Comparison of ENCODE assay signal across 10 cellular contexts in genomic region chr22:30327864-30328345, GRCh38. TPM values are rescaled to one million over a fixed set of nuclear protein-coding genes. Genes with fewer than 3 reads are reported as not detected.
A peak's percentile ranks its signal among the peaks of the same experiment; 100 is the strongest.
DNase-seq lines count a peak whose midpoint lies in the region; ATAC-seq and TF ChIP-seq lines count a peak whose summit lies in the region.
"Had no signal": no experiment of that assay in that cellular context is flagged by ENCODE, and none has a peak within 500 bp of the region (broad histone marks: within the 10 kb centered on the region; RNA-seq: fewer than 3 reads in every experiment).

No MANE protein-coding gene starts in this region.

- no peaks in the 10 kb centered on the region for H3K9me3 Mint-ChIP-seq in activated T-cell treated with anti-CD3 and anti-CD28 coated beads, Interleukin-2, amount 50 U/mL, for 4 hours
- no peaks in the 10 kb centered on the region for H3K9me3 Mint-ChIP-seq in activated T-helper 1 cell treated with anti-CD3 and anti-CD28 coated beads, Interleukin-12 subunit alpha, Interleukin-12 subunit beta, Interleukin-2, Interleukin-4 antibody, amounts not matched to agents 30 ng/mL and 10 ng/mL and 1 ng/mL, durations not matched to agents 14 hours and 24 hours and 36 hours

- H3K27me3 ChIP-seq in kidney epithelial cell (ENCODE audit: control insufficient read depth, insufficient read depth, low read length) (no peaks in the 10 kb centered on the region), transverse colon (no peaks in the 10 kb centered on the region)

- no peaks in the 10 kb centered on the region for H3K9me3 ChIP-seq in transverse colon
- H3K9me3 ChIP-seq: HAP-1 had no signal

- no peaks in the 10 kb centered on the region for H3K27me3 Mint-ChIP-seq in activated T-cell treated with anti-CD3 and anti-CD28 coated beads, Interleukin-2, amount 50 U/mL, for 4 hours (ENCODE audit: low read depth)
- H3K27me3 Mint-ChIP-seq in activated T-helper 1 cell treated with anti-CD3 and anti-CD28 coated beads, Interleukin-12 subunit alpha, Interleukin-12 subunit beta, Interleukin-2, Interleukin-4 antibody, amounts not matched to agents 30 ng/mL and 10 ng/mL and 1 ng/mL, durations not matched to agents 14 hours and 24 hours and 36 hours (ENCODE audit: insufficient read depth): no peaks in the 10 kb centered on the region

- peaks cover 18% of the 10 kb centered on the region for H3K36me3 Mint-ChIP-seq in activated T-cell treated with anti-CD3 and anti-CD28 coated beads, Interleukin-2, amount 50 U/mL, for 4 hours (ENCODE audit: insufficient read depth)
- H3K36me3 Mint-ChIP-seq in activated T-helper 1 cell treated with anti-CD3 and anti-CD28 coated beads, Interleukin-12 subunit alpha, Interleukin-12 subunit beta, Interleukin-2, Interleukin-4 antibody, amounts not matched to agents 30 ng/mL and 10 ng/mL and 1 ng/mL, durations not matched to agents 14 hours and 24 hours and 36 hours (ENCODE audit: low read depth): peaks cover 23% of the 10 kb centered on the region

- H3K4me3 ChIP-seq in kidney epithelial cell (ENCODE audit: low read depth, low read length) (no peak overlapping the region), transverse colon (no peak overlapping the region)

- H3K4me1 Mint-ChIP-seq in activated T-cell treated with anti-CD3 and anti-CD28 coated beads, Interleukin-2, amount 50 U/mL, for 4 hours (ENCODE audit: low read depth): peaks cover 42% of the 10 kb centered on the region
- peaks cover 52% of the 10 kb centered on the region for H3K4me1 Mint-ChIP-seq in activated T-helper 1 cell treated with anti-CD3 and anti-CD28 coated beads, Interleukin-12 subunit alpha, Interleukin-12 subunit beta, Interleukin-2, Interleukin-4 antibody, amounts not matched to agents 30 ng/mL and 10 ng/mL and 1 ng/mL, durations not matched to agents 14 hours and 24 hours and 36 hours (ENCODE audit: low read depth)

- in situ Hi-C loops in transverse colon (cut with MboI; ENCODE audit: low pct_ligation_motif_present in 1 of 4, low pct_unique_long_range_greater_than_20kb in 1 of 4, low sequenced_read_pairs in 3 of 4): no loop called here

- no peak for DNase-seq in activated T-cell treated with anti-CD3 and anti-CD28 coated beads, Interleukin-2, amount 50 U/mL, for 4 hours
- DNase-seq in activated T-cell treated with anti-CD3 and anti-CD28 coated beads for 4 hours: no peak
- DNase-seq in activated T-helper 1 cell treated with anti-CD3 and anti-CD28 coated beads, Interleukin-12 subunit alpha, Interleukin-12 subunit beta, Interleukin-2, Interleukin-4 antibody, amounts not matched to agents 30 ng/mL and 10 ng/mL and 1 ng/mL, durations not matched to agents 14 hours and 24 hours and 36 hours (ENCODE audit: low spot score): no peak
- no peak for DNase-seq in kidney epithelial cell (ENCODE audit: low read depth)
- no peak for DNase-seq in transverse colon
- no peak for DNase-seq in GM20000 (ENCODE audit: low spot score)
- DNase-seq: NCI-H2107 had no signal

- intact Hi-C loops in activated T-helper 1 cell treated with anti-CD3 and anti-CD28 coated beads, Interleukin-12 subunit alpha, Interleukin-12 subunit beta, Interleukin-2, Interleukin-4 antibody, amounts not matched to agents 30 ng/mL and 10 ng/mL and 1 ng/mL, durations not matched to agents 14 hours and 24 hours and 36 hours (cut with micrococcal nuclease): loop anchor here (1.0 to 2.0 kb wide), 4 partner anchors 23 to 97 kb away; partner anchors contain the start of genes MTFP1, RNF215 and SF3A1
- intact Hi-C loops in transverse colon (cut with DNase I; ENCODE audit: low total_unique reads): loop anchor here (2.0 kb wide), 1 partner anchor 39 kb away; the partner anchor contains the start of gene CASTOR1

- H3K36me3 ChIP-seq in kidney epithelial cell (ENCODE audit: control insufficient read depth, insufficient read depth, low read length): no peaks in the 10 kb centered on the region
- H3K36me3 ChIP-seq in transverse colon: peaks cover 0 to 8% (median 0%) of the 10 kb centered on the region in 4 donors

- no peak for TF ChIP-seq EP300 in transverse colon (IDR thresholded peaks at IDR 0.05; ENCODE audit: low read depth)

- H3K27ac Mint-ChIP-seq in activated T-helper 1 cell treated with anti-CD3 and anti-CD28 coated beads, Interleukin-12 subunit alpha, Interleukin-12 subunit beta, Interleukin-2, Interleukin-4 antibody, amounts not matched to agents 30 ng/mL and 10 ng/mL and 1 ng/mL, durations not matched to agents 14 hours and 24 hours and 36 hours: peak overlapping the region; percentile 60

- 51 to 60% methylated on average over 4 to 5 of the region's 5 CpGs for WGBS in transverse colon (ENCODE audit: low coverage in 1 of 2), 2 donors

- ATAC-seq in activated T-cell treated with anti-CD3 and anti-CD28 coated beads, Interleukin-2, amount 50 U/mL, for 4 hours: no peak
- no peak for ATAC-seq in HG02763 (IDR thresholded peaks at IDR 0.05; ENCODE audit: unreplicated experiment)
- ATAC-seq in HG03342 (IDR thresholded peaks at IDR 0.05; ENCODE audit: unreplicated experiment): no peak

- peak overlapping the region; percentile 86 to 96 (median 90) for H3K27ac ChIP-seq in transverse colon

- no peak for TF ChIP-seq POLR2A in transverse colon (IDR thresholded peaks at IDR 0.05)

- peaks cover 20 to 47% (median 41%) of the 10 kb centered on the region in 4 donors for H3K4me1 ChIP-seq in transverse colon

- peak overlapping the region; percentile 73 for H3K4me3 Mint-ChIP-seq in activated T-cell treated with anti-CD3 and anti-CD28 coated beads, Interleukin-2, amount 50 U/mL, for 4 hours
- peak overlapping the region; percentile 80 for H3K4me3 Mint-ChIP-seq in activated T-helper 1 cell treated with anti-CD3 and anti-CD28 coated beads, Interleukin-12 subunit alpha, Interleukin-12 subunit beta, Interleukin-2, Interleukin-4 antibody, amounts not matched to agents 30 ng/mL and 10 ng/mL and 1 ng/mL, durations not matched to agents 14 hours and 24 hours and 36 hours

- TF ChIP-seq CTCF in kidney epithelial cell (IDR thresholded peaks at IDR 0.05; ENCODE audit: insufficient read depth, low read length, poor library complexity, severe bottlenecking): peak; percentile 21
- TF ChIP-seq CTCF in transverse colon (IDR thresholded peaks at IDR 0.05): no peak
- TF ChIP-seq CTCF in GM20000 (IDR thresholded peaks at IDR 0.05; ENCODE audit: extremely low read depth, missing control alignments): no peak

RNA-seq across cellular contexts. Expression of gene TBC1D10A, which starts 1.2 kb away (rescaled TPM):
- total RNA-seq in activated T-cell treated with anti-CD3 and anti-CD28 coated beads, Interleukin-2, amount 50 U/mL, for 4 hours: 10 to 100 TPM; 12.6 to 16.4 (median 14.0) TPM
- total RNA-seq in activated T-helper 1 cell treated with anti-CD3 and anti-CD28 coated beads, Interleukin-12 subunit alpha, Interleukin-12 subunit beta, Interleukin-2, Interleukin-4 antibody, amounts not matched to agents 30 ng/mL and 10 ng/mL and 1 ng/mL, durations not matched to agents 14 hours and 24 hours and 36 hours: 17.3 and 24.9 TPM in 2 replicates
- 21.6 and 23.9 TPM in 2 replicates for total RNA-seq in kidney epithelial cell
- total RNA-seq in transverse colon: 10 to 100 TPM; 27.9 to 72.2 (median 45.7) TPM

RNA-seq across cellular contexts. Expression of gene SF3A1, which starts 28.8 kb away (rescaled TPM):
- total RNA-seq in activated T-cell treated with anti-CD3 and anti-CD28 coated beads, Interleukin-2, amount 50 U/mL, for 4 hours: 100 to 1,000 TPM; 315 to 335 (median 324) TPM
- 308 and 310 TPM in 2 replicates for total RNA-seq in activated T-helper 1 cell treated with anti-CD3 and anti-CD28 coated beads, Interleukin-12 subunit alpha, Interleukin-12 subunit beta, Interleukin-2, Interleukin-4 antibody, amounts not matched to agents 30 ng/mL and 10 ng/mL and 1 ng/mL, durations not matched to agents 14 hours and 24 hours and 36 hours
- total RNA-seq in kidney epithelial cell (50.2 and 54.8 TPM in 2 replicates), transverse colon (100 to 1,000 TPM in 2 of 4 donors, 10 to 100 TPM in 2; 73.2 to 664 (median 99.3) TPM)

RNA-seq across cellular contexts. Expression of gene CCDC157, which starts 28.9 kb away (rescaled TPM):
- 1 to 10 TPM; 2.3 to 3.0 (median 2.6) TPM for total RNA-seq in activated T-cell treated with anti-CD3 and anti-CD28 coated beads, Interleukin-2, amount 50 U/mL, for 4 hours
- 2.4 and 3.0 TPM in 2 replicates for total RNA-seq in activated T-helper 1 cell treated with anti-CD3 and anti-CD28 coated beads, Interleukin-12 subunit alpha, Interleukin-12 subunit beta, Interleukin-2, Interleukin-4 antibody, amounts not matched to agents 30 ng/mL and 10 ng/mL and 1 ng/mL, durations not matched to agents 14 hours and 24 hours and 36 hours
- 13.1 and 14.6 TPM in 2 replicates for total RNA-seq in kidney epithelial cell
- total RNA-seq in transverse colon: 1 to 10 TPM; 1.4 to 5.2 (median 3.3) TPM

RNA-seq across cellular contexts. Expression of gene CASTOR1, which starts 38.6 kb away (rescaled TPM):
- total RNA-seq in activated T-cell treated with anti-CD3 and anti-CD28 coated beads, Interleukin-2, amount 50 U/mL, for 4 hours: 1 to 10 TPM; 1.1 to 2.9 (median 2.4) TPM
- 5.6 and 8.8 TPM in 2 replicates for total RNA-seq in activated T-helper 1 cell treated with anti-CD3 and anti-CD28 coated beads, Interleukin-12 subunit alpha, Interleukin-12 subunit beta, Interleukin-2, Interleukin-4 antibody, amounts not matched to agents 30 ng/mL and 10 ng/mL and 1 ng/mL, durations not matched to agents 14 hours and 24 hours and 36 hours
- total RNA-seq in kidney epithelial cell (10.5 and 18.7 TPM in 2 replicates), transverse colon (1 to 10 TPM in 2 of 4 donors, not detected in 2; 5.6 to 6.8 TPM)

RNA-seq across cellular contexts. Expression of gene RNF215, which starts 59.3 kb away (rescaled TPM):
- total RNA-seq in activated T-cell treated with anti-CD3 and anti-CD28 coated beads, Interleukin-2, amount 50 U/mL, for 4 hours: 1 to 10 TPM; 3.9 to 5.1 (median 4.4) TPM
- total RNA-seq in activated T-helper 1 cell treated with anti-CD3 and anti-CD28 coated beads, Interleukin-12 subunit alpha, Interleukin-12 subunit beta, Interleukin-2, Interleukin-4 antibody, amounts not matched to agents 30 ng/mL and 10 ng/mL and 1 ng/mL, durations not matched to agents 14 hours and 24 hours and 36 hours: 10.3 and 13.2 TPM in 2 replicates
- 26.9 and 34.2 TPM in 2 replicates for total RNA-seq in kidney epithelial cell
- total RNA-seq in transverse colon: 10 to 100 TPM in 2 of 4 donors, 1 to 10 TPM in 2; 3.2 to 65.5 (median 9.8) TPM
